18 cellular contexts compared by ENCODE assay signal in genomic region chr4:6460876-6461275, GRCh38. TPM values are rescaled to one million over a fixed set of nuclear protein-coding genes. Genes with fewer than 3 reads are reported as not detected.
"Had no signal": no experiment of that assay in that cellular context is flagged by ENCODE, and none has a peak within 500 bp of the region (broad histone marks: within the 10 kb centered on the region; RNA-seq: fewer than 3 reads in every experiment).

No MANE protein-coding gene starts in this region.

- H3K27ac Mint-ChIP-seq: activated CD4-positive, alpha-beta T cell treated with anti-CD3 and anti-CD28 coated beads for 36 hours; activated naive CD4-positive, alpha-beta T cell treated with anti-CD3 and anti-CD28 coated beads, Interleukin-2, amount 50 U/mL, for 72 hours; nephron; progenitor cell of endocrine pancreas; stimulated activated naive CD8-positive, alpha-beta T cell treated with anti-CD3 and anti-CD28 coated beads, Interleukin-15, amount 100 ng/mL, for 72 hours had no signal

- H3K27ac ChIP-seq: left ventricle myocardium inferior, skin epidermis, WERI-Rb-1 had no signal

- ATAC-seq: activated CD4-positive, alpha-beta T cell treated with anti-CD3 and anti-CD28 coated beads for 36 hours; activated naive CD4-positive, alpha-beta T cell treated with anti-CD3 and anti-CD28 coated beads, Interleukin-2, amount 50 U/mL, for 72 hours; activated T-cell treated with anti-CD3 and anti-CD28 coated beads, Interleukin-2, amount 50 U/mL, for 4 hours; stimulated activated naive CD8-positive, alpha-beta T cell treated with anti-CD3 and anti-CD28 coated beads, Interleukin-15, amount 100 ng/mL, for 72 hours had no signal

- H3K4me3 Mint-ChIP-seq: activated CD4-positive, alpha-beta T cell treated with anti-CD3 and anti-CD28 coated beads for 36 hours; activated T-cell treated with anti-CD3 and anti-CD28 coated beads, Interleukin-2, amount 50 U/mL, for 4 hours; nephron; stimulated activated naive CD8-positive, alpha-beta T cell treated with anti-CD3 and anti-CD28 coated beads, Interleukin-15, amount 100 ng/mL, for 72 hours had no signal

- DNase-seq: activated CD4-positive, alpha-beta T cell treated with anti-CD3 and anti-CD28 coated beads for 36 hours; activated CD4-positive, alpha-beta T cell treated with anti-CD3 and anti-CD28 coated beads, Interleukin-2, amount 50 U/mL, for 48 hours; activated T-cell treated with anti-CD3 and anti-CD28 coated beads, Interleukin-2, amount 50 U/mL, for 4 hours; amniotic stem cell; kidney; left ventricle myocardium inferior; mammary epithelial cell; midbrain; nucleus accumbens; stimulated activated CD4-positive, alpha-beta T cell treated with anti-CD3 and anti-CD28 coated beads, Interleukin-15, amount 100 ng/mL, for 24 hours; stimulated activated CD4-positive, alpha-beta T cell treated with anti-CD3 and anti-CD28 coated beads, Interleukin-2, amount 100 ng/mL, for 48 hours; WERI-Rb-1 had no signal

- H3K4me1 Mint-ChIP-seq: activated CD4-positive, alpha-beta T cell treated with anti-CD3 and anti-CD28 coated beads for 36 hours; nephron; stimulated activated naive CD8-positive, alpha-beta T cell treated with anti-CD3 and anti-CD28 coated beads, Interleukin-15, amount 100 ng/mL, for 72 hours had no signal

- H3K4me1 ChIP-seq: left ventricle myocardium inferior had no signal

- H3K4me3 ChIP-seq: left ventricle myocardium inferior, skin epidermis had no signal

- H3K36me3 ChIP-seq: left ventricle myocardium inferior, WERI-Rb-1 had no signal

RNA-seq across cellular contexts. Expression of gene PPP2R2C, which starts 11.5 kb away (rescaled TPM):
- total RNA-seq: activated naive CD4-positive, alpha-beta T cell treated with anti-CD3 and anti-CD28 coated beads, Interleukin-2, amount 50 U/mL, for 72 hours; activated T-cell treated with anti-CD3 and anti-CD28 coated beads, Interleukin-2, amount 50 U/mL, for 4 hours; T-helper 2 cell treated with Interferon-gamma antibody and Interleukin-4, amounts not matched to agents 100 ng/mL and 5 ng/mL, for 36 hours had no signal
